Comparison of ENCODE assay signal across 8 cellular contexts in the genomic region with DNA sequence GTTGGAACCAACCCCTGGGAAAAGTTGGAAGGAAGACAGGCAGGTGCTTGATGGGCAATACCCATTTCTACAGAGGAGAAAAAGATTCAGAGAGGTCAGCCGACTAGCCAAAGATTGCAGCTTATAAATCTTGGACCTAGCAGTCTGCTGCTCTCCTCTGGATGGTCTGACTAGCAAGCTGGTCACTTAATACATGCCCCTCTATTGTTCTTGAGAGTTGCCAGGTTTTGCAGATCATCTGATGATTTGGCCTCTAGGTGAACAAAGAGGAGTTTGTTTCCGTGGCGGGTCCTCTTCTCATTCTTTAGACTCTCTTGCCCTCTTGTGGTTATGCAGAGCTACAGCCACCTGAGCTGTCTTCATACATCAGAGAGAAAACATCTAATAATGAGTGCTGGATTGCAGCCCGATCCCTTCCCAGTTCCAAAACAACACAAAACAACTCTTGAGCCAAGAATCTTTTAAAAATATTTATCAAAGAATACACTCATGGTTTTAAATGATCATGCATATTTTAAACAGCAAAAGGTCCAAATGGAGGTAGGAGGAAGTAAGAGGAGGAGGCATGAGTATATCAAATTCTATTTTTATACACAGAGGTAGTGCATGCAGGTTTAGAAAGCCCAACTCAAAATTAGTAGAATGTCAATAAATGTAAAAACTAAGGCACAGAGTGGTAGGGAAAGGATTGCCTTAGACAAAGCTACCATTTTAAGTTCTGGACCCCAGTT.
DNase-seq lines count a peak whose midpoint lies in the region; ATAC-seq and TF ChIP-seq lines count a peak whose summit lies in the region.

No MANE protein-coding gene starts in this region.

- H3K36me3 ChIP-seq in BE2C (no peaks in the 10 kb centered on the region), neural progenitor cell (no peaks in the 10 kb centered on the region)

- H3K4me1 ChIP-seq in BE2C: 0 out of 2 replicates have a peak, but pooled peaks cover 2% of the 10 kb centered on the region
- peaks cover 4% of the 10 kb centered on the region for H3K4me1 ChIP-seq in neural progenitor cell

- H4K20me1 ChIP-seq in neural progenitor cell (ENCODE audit: low read depth): no peaks in the 10 kb centered on the region

- DNase-seq in BE2C: peak; percentile 56
- DNase-seq in NCI-H1417 treated with DMSO at 0.1 percent for 48 hours (lab: John Stamatoyannopoulos, UW): peak; percentile 62
- DNase-seq in fibroblast of peridontal ligament (ENCODE audit: extremely low read depth): peak; percentile 81
- peak; percentile 87 for DNase-seq in neural progenitor cell (ENCODE audit: low spot score)

- no peaks in the 10 kb centered on the region for H3K9me3 Mint-ChIP-seq in neural progenitor cell

- H3K27ac Mint-ChIP-seq in neural progenitor cell: no peak overlapping the region

- H3K4me3 ChIP-seq in BE2C (ENCODE audit: low read depth, low read length) (no peak overlapping the region), neural progenitor cell (no peak overlapping the region)

- no peak overlapping the region for H3K27ac ChIP-seq in neural progenitor cell

- H3K9ac ChIP-seq in neural progenitor cell: no peak overlapping the region

- TF ChIP-seq CTCF in BE2C (IDR thresholded peaks at IDR 0.05; ENCODE audit: low read depth, low read length): peak; percentile 98
- peak; percentile 97 for TF ChIP-seq CTCF in neural progenitor cell (IDR thresholded peaks at IDR 0.05)

- H2AFZ ChIP-seq in neural progenitor cell (replicated peaks): peak overlapping the region; percentile 97

- no peak overlapping the region for H3K4me3 Mint-ChIP-seq in neural progenitor cell

- no peaks in the 10 kb centered on the region for H3K4me1 Mint-ChIP-seq in neural progenitor cell

- no peak overlapping the region for H3K4me2 ChIP-seq in neural progenitor cell

- ATAC-seq in GM18858 (IDR thresholded peaks at IDR 0.05; ENCODE audit: unreplicated experiment) (peak; percentile 90), HG02938 (IDR thresholded peaks at IDR 0.05; ENCODE audit: unreplicated experiment) (peak; percentile 97), SK-N-SH treated with all-trans-retinoic acid at 6 μM for 48 hours (peak; percentile 99)
- no peak for ATAC-seq in activated CD4-positive, CD25-positive, alpha-beta regulatory T cell treated with anti-CD3 and anti-CD28 coated beads, Interleukin-2, amount 50 U/mL, for 24 hours

- H3K9me3 ChIP-seq in BE2C (no peaks in the 10 kb centered on the region), neural progenitor cell (ENCODE audit: low read depth) (no peaks in the 10 kb centered on the region)

- H3K79me2 ChIP-seq in neural progenitor cell (ENCODE audit: low read depth): no peaks in the 10 kb centered on the region

- H3K27me3 ChIP-seq in BE2C (peaks cover 39% of the 10 kb centered on the region), neural progenitor cell (no peaks in the 10 kb centered on the region)

- H3F3A ChIP-seq in neural progenitor cell (ENCODE audit: low read depth): no peaks in the 10 kb centered on the region

- no peaks in the 10 kb centered on the region for H3K36me3 Mint-ChIP-seq in neural progenitor cell

- no peaks in the 10 kb centered on the region for H3K27me3 Mint-ChIP-seq in neural progenitor cell (ENCODE audit: insufficient read depth, low read depth)

TF ChIP-seq in SK-N-SH treated with all-trans-retinoic acid at 6 μM for 48 hours, 23 proteins besides CTCF, POLR2A, EP300 and RAD21:
- TF ChIP-seq, protein P1, sequence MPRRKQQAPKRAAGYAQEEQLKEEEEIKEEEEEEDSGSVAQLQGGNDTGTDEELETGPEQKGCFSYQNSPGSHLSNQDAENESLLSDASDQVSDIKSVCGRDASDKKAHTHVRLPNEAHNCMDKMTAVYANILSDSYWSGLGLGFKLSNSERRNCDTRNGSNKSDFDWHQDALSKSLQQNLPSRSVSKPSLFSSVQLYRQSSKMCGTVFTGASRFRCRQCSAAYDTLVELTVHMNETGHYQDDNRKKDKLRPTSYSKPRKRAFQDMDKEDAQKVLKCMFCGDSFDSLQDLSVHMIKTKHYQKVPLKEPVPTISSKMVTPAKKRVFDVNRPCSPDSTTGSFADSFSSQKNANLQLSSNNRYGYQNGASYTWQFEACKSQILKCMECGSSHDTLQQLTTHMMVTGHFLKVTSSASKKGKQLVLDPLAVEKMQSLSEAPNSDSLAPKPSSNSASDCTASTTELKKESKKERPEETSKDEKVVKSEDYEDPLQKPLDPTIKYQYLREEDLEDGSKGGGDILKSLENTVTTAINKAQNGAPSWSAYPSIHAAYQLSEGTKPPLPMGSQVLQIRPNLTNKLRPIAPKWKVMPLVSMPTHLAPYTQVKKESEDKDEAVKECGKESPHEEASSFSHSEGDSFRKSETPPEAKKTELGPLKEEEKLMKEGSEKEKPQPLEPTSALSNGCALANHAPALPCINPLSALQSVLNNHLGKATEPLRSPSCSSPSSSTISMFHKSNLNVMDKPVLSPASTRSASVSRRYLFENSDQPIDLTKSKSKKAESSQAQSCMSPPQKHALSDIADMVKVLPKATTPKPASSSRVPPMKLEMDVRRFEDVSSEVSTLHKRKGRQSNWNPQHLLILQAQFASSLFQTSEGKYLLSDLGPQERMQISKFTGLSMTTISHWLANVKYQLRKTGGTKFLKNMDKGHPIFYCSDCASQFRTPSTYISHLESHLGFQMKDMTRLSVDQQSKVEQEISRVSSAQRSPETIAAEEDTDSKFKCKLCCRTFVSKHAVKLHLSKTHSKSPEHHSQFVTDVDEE (CRISPR knock-in tag; IDR thresholded peaks at IDR 0.05): no peak
- TF ChIP-seq ZFP3 (CRISPR knock-in tag; IDR thresholded peaks at IDR 0.05) (peak; percentile 93), GLIS3 (CRISPR knock-in tag; IDR thresholded peaks at IDR 0.05) (no peak), BACH2 (CRISPR knock-in tag; IDR thresholded peaks at IDR 0.05; ENCODE audit: borderline replicate concordance) (no peak), ZNF565 (CRISPR knock-in tag; conservative IDR thresholded peaks at IDR 0.05; ENCODE audit: low read depth) (no peak)

Comparison
In these comparisons a context has a peak if more than half of its experiments do, and no peak if none do; other contexts are left out.
1. ATAC-seq: peak in GM18858 (single experiment), HG02938 (single experiment) and SK-N-SH treated with all-trans-retinoic acid at 6 μM for 48 hours (single experiment); none in activated CD4-positive, CD25-positive, alpha-beta regulatory T cell treated with anti-CD3 and anti-CD28 coated beads, Interleukin-2, amount 50 U/mL, for 24 hours (0 of 2).
2. Peak in every context shown above with its lines, with median percentiles within 50 percentile points of each other: DNase-seq.